9 cellular contexts compared by ENCODE assay signal in the genomic region with DNA sequence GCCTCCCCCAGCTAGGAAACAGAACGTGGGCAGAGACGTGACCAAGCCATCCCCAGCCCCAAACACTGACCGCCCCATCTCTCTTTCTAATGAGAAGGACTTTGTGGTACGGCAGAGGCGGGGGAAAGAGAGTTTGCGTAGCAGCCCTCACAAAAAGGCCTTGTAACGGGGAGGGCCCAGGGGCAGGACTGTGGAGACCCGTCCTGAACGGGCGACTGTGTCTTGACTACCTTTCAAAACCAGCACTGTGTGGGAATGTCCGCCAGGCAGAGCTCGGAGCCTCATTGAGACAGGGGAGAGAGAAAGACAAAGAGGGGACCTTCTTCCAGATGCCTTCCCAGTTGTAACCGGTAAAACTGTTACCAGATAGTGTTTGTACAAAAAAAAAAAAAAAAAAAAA. TPM values are rescaled to one million over a fixed set of nuclear protein-coding genes. Genes with fewer than 3 reads are reported as not detected.
DNase-seq lines count a peak whose midpoint lies in the region; ATAC-seq and TF ChIP-seq lines count a peak whose summit lies in the region.
"Had no signal": no experiment of that assay in that cellular context is flagged by ENCODE, and none has a peak within 500 bp of the region (broad histone marks: within the 10 kb centered on the region; RNA-seq: fewer than 3 reads in every experiment).

No MANE protein-coding gene starts in this region.

- H3K27ac Mint-ChIP-seq in activated B cell treated with CpG ODN at 0.5 μM for 24 hours = peak overlapping the region; percentile 95
- H3K27ac Mint-ChIP-seq in stimulated activated memory B cell treated with anti-CD40 and anti-IgM and Interleukin-4, amounts not matched to agents 10 μg/mL and 1 μg/mL and 100 μg/mL, for 72 hours = peak overlapping the region; percentile 95

- intact Hi-C loops in activated B cell treated with CpG ODN at 0.5 μM for 24 hours (cut with micrococcal nuclease) (loop anchor here (1.0 to 5.0 kb wide), 6 partner anchors 10 to 1105 kb away; no protein-coding TSS in a partner anchor), right cardiac atrium (cut with DNase I) (loop anchor here in 1 of 4 donors (5.0 kb wide), 1 partner anchor 40 kb away; no protein-coding TSS in a partner anchor)

- peaks cover 23% of the 10 kb centered on the region for H3K4me1 Mint-ChIP-seq in activated B cell treated with CpG ODN at 0.5 μM for 24 hours
- H3K4me1 Mint-ChIP-seq in stimulated activated memory B cell treated with anti-CD40 and anti-IgM and Interleukin-4, amounts not matched to agents 10 μg/mL and 1 μg/mL and 100 μg/mL, for 72 hours = peaks cover 16% of the 10 kb centered on the region

- H3K4me3 Mint-ChIP-seq in activated B cell treated with CpG ODN at 0.5 μM for 24 hours = peak overlapping the region; percentile 86
- H3K4me3 Mint-ChIP-seq in stimulated activated memory B cell treated with anti-CD40 and anti-IgM and Interleukin-4, amounts not matched to agents 10 μg/mL and 1 μg/mL and 100 μg/mL, for 72 hours = peak overlapping the region; percentile 79

- CTCF ChIA-PET in activated B cell treated with CpG ODN at 0.5 μM for 24 hours (lab: Charles Lee) = interaction anchor here (0.6 to 7.8 kb wide), 12 partner anchors 10 to 1047 kb away, joined by 3 to 164 read pairs (median 8); a partner anchor contains a TSS

- no peaks in the 10 kb centered on the region for H3K4me1 ChIP-seq in right cardiac atrium (ENCODE audit: control insufficient read depth, insufficient read depth, low read length)

- peak overlapping the region; percentile 68 for H3K27ac ChIP-seq in right cardiac atrium (ENCODE audit: low read length)

- no peaks in the 10 kb centered on the region for H3K27me3 Mint-ChIP-seq in activated B cell treated with CpG ODN at 0.5 μM for 24 hours
- H3K27me3 Mint-ChIP-seq in stimulated activated memory B cell treated with anti-CD40 and anti-IgM and Interleukin-4, amounts not matched to agents 10 μg/mL and 1 μg/mL and 100 μg/mL, for 72 hours = no peaks in the 10 kb centered on the region

- ATAC-seq in HG03025 (IDR thresholded peaks at IDR 0.05; ENCODE audit: low FRiP score, unreplicated experiment) (peak; percentile 14), activated B cell treated with CpG ODN at 0.5 μM for 24 hours (ENCODE audit: low read depth) (no peak), right cardiac atrium (no peak), GM19455 (IDR thresholded peaks at IDR 0.05; ENCODE audit: unreplicated experiment) (no peak)
- ATAC-seq in stimulated activated memory B cell treated with anti-CD40 and anti-IgM and Interleukin-4, amounts not matched to agents 10 μg/mL and 1 μg/mL and 100 μg/mL, for 72 hours = no peak

- WGBS in right cardiac atrium = 90% methylated on average over 13 of the region's 13 CpGs

- H3K36me3 Mint-ChIP-seq in activated B cell treated with CpG ODN at 0.5 μM for 24 hours (ENCODE audit: low read depth) = peaks cover 7% of the 10 kb centered on the region
- peaks cover 23% of the 10 kb centered on the region for H3K36me3 Mint-ChIP-seq in stimulated activated memory B cell treated with anti-CD40 and anti-IgM and Interleukin-4, amounts not matched to agents 10 μg/mL and 1 μg/mL and 100 μg/mL, for 72 hours

- no peak overlapping the region for H3K4me3 ChIP-seq in right cardiac atrium (ENCODE audit: low read length)

- no peak for TF ChIP-seq CTCF in activated B cell treated with CpG ODN at 0.5 μM for 24 hours (IDR thresholded peaks at IDR 0.05)

- no peaks in the 10 kb centered on the region for H3K27me3 ChIP-seq in right cardiac atrium (ENCODE audit: control insufficient read depth, insufficient read depth)

- POLR2A ChIA-PET in activated B cell treated with CpG ODN at 0.5 μM for 24 hours (lab: Charles Lee) = interaction anchor here (0.6 to 10.9 kb wide), 9 partner anchors 9 to 1240 kb away, joined by 3 to 214 read pairs (median 10); a partner anchor contains a TSS

- DNase-seq in activated B cell treated with CpG ODN at 0.5 μM for 24 hours (no peak), right cardiac atrium (no peak), NCI-H2196 treated with DMSO at 0.1 percent for 48 hours (lab: John Stamatoyannopoulos, UW; ENCODE audit: unreplicated experiment) (no peak), ecto neural progenitor cell (ENCODE audit: low spot score) (no peak), amniotic stem cell (lab: John Stamatoyannopoulos, UW) (no peak)
- DNase-seq: NCI-H510A had no signal

- H3K9me3 ChIP-seq in right cardiac atrium (ENCODE audit: control insufficient read depth, low read length) = no peaks in the 10 kb centered on the region

- no peaks in the 10 kb centered on the region for H3K9me3 Mint-ChIP-seq in activated B cell treated with CpG ODN at 0.5 μM for 24 hours
- H3K9me3 Mint-ChIP-seq in stimulated activated memory B cell treated with anti-CD40 and anti-IgM and Interleukin-4, amounts not matched to agents 10 μg/mL and 1 μg/mL and 100 μg/mL, for 72 hours = no peaks in the 10 kb centered on the region

RNA-seq across cellular contexts. Expression of a gene that starts 29.7 kb away (rescaled TPM):
- total RNA-seq in activated B cell treated with CpG ODN at 0.5 μM for 24 hours = 32.6 and 35.7 TPM in 2 replicates
- 1 to 10 TPM in 2 of 4 donors, under 1 TPM in 2; 0.48 to 1.4 (median 0.88) TPM for total RNA-seq in right cardiac atrium
- 0.11 TPM for polyA plus RNA-seq in right cardiac atrium

Comparison
In these comparisons a context has a peak if more than half of its experiments do, and no peak if none do; other contexts are left out.
1. RNA of a gene that starts 29.7 kb away (total RNA-seq): 32.6 to 35.7 TPM in activated B cell treated with CpG ODN at 0.5 μM for 24 hours; 0.48 to 1.4 TPM in right cardiac atrium; every median in the first group is over 10 times any median in the second.